11 cellular contexts compared by ENCODE assay signal in the genomic region with DNA sequence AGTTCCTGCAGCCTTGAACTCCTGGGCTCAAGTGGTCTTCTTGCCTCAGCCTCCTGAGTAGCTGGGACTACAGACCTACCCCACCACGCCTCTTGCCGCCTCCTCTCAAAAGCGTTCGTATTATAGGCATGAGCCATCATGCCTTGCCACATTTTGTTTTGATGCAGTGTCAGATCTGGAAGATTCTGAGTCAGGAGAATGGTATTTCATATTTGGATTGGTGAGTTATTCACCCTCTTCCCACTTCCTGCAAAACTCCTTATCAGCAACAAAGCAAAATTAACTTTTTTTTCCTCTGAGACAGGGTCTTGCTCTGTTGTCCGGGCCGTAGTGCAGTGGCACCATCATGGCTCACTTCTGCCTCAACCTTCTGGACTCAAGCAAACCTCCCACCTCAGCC. TPM values are rescaled to one million over a fixed set of nuclear protein-coding genes. Genes with fewer than 3 reads are reported as not detected.
DNase-seq lines count a peak whose midpoint lies in the region; ATAC-seq, FAIRE-seq and TF ChIP-seq lines count a peak whose summit lies in the region.
"Had no signal": no experiment of that assay in that cellular context is flagged by ENCODE, and none has a peak within 500 bp of the region (broad histone marks: within the 10 kb centered on the region; RNA-seq: fewer than 3 reads in every experiment).

No MANE protein-coding gene starts in this region.

- no peaks in the 10 kb centered on the region for H4K20me1 ChIP-seq in osteoblast (ENCODE audit: insufficient read depth, low read length)

- peak; percentile 42 for FAIRE-seq in RCC 7860 (lab: Jason Lieb, UNC)
- FAIRE-seq: TTC549 had no signal

- peaks cover 3% of the 10 kb centered on the region for H3K79me2 ChIP-seq in osteoblast (ENCODE audit: insufficient read depth, low read length)

- H3K36me3 ChIP-seq in osteoblast (ENCODE audit: insufficient read depth, low read length) = peaks cover 3% of the 10 kb centered on the region

- DNase-seq in GM04503 (ENCODE audit: low read depth) = peak; percentile 52
- DNase-seq in RCC 7860 (ENCODE audit: low spot score) = peak; percentile 74
- DNase-seq in dermis blood vessel endothelial cell = peak; percentile 69
- DNase-seq in osteoblast (ENCODE audit: insufficient read length, low spot score, missing footprints) = peak; percentile 89
- DNase-seq in DMS79 (lab: John Stamatoyannopoulos, UW) = no peak
- DNase-seq in iPS-NIHi7 (ENCODE audit: extremely low spot score) = no peak
- DNase-seq: NK-92 treated with Interleukin-12 subunit alpha and Interleukin-12 subunit beta, amount 100 ng/mL, for 24 hours; stimulated activated naive CD8-positive, alpha-beta T cell treated with anti-CD3 and anti-CD28 coated beads, Interleukin-15, amount 100 ng/mL, for 72 hours had no signal

- H3K27ac ChIP-seq in osteoblast (ENCODE audit: low read depth, low read length) = peak overlapping the region; percentile 31

- H3K27me3 ChIP-seq in osteoblast (ENCODE audit: insufficient read depth, low read length) = no peaks in the 10 kb centered on the region

- H3K4me3 ChIP-seq in osteoblast (ENCODE audit: insufficient read depth, low read length) = peak overlapping the region; percentile 24

- H3K4me2 ChIP-seq in osteoblast (ENCODE audit: insufficient read depth, low read length) = peak overlapping the region; percentile 44

- peaks cover 12% of the 10 kb centered on the region for H3K4me1 ChIP-seq in osteoblast (ENCODE audit: insufficient read depth, low read length)

- H2AFZ ChIP-seq in osteoblast (ENCODE audit: low read length) = no peak overlapping the region

- TF ChIP-seq CTCF in osteoblast (IDR thresholded peaks at IDR 0.05; ENCODE audit: extremely low read depth, low read depth, low read length) = no peak

- H3K9me3 ChIP-seq in osteoblast (ENCODE audit: low read depth, low read length) = no peaks in the 10 kb centered on the region

- ATAC-seq in GM19452 (IDR thresholded peaks at IDR 0.05; ENCODE audit: unreplicated experiment) = no peak
- ATAC-seq in GM18520 (IDR thresholded peaks at IDR 0.05; ENCODE audit: unreplicated experiment) = no peak
- ATAC-seq: stimulated activated naive CD8-positive, alpha-beta T cell treated with anti-CD3 and anti-CD28 coated beads, Interleukin-15, amount 100 ng/mL, for 72 hours had no signal

RNA-seq across cellular contexts. Expression of a gene that starts 29.6 kb away (rescaled TPM):
- total RNA-seq in dermis blood vessel endothelial cell (31.8 and 46.5 TPM in 2 replicates), osteoblast (49.2 and 50.7 TPM in 2 replicates)

RNA-seq across cellular contexts. Expression of a gene that starts 40.1 kb away (rescaled TPM):
- total RNA-seq in dermis blood vessel endothelial cell (22.6 and 29.2 TPM in 2 replicates), osteoblast (30.4 and 32.9 TPM in 2 replicates)

RNA-seq across cellular contexts. Expression of a gene that starts 41.4 kb away (rescaled TPM):
- total RNA-seq in dermis blood vessel endothelial cell (108 and 192 TPM in 2 replicates), osteoblast (99.2 and 102 TPM in 2 replicates)

Comparison
In these comparisons a context has a peak if more than half of its experiments do, and no peak if none do; other contexts are left out.
1. DNase-seq: peak in GM04503 (single experiment), RCC 7860 (single experiment), dermis blood vessel endothelial cell (single experiment) and osteoblast (single experiment); none in DMS79 (single experiment) and iPS-NIHi7 (single experiment).